In the genomic region with DNA sequence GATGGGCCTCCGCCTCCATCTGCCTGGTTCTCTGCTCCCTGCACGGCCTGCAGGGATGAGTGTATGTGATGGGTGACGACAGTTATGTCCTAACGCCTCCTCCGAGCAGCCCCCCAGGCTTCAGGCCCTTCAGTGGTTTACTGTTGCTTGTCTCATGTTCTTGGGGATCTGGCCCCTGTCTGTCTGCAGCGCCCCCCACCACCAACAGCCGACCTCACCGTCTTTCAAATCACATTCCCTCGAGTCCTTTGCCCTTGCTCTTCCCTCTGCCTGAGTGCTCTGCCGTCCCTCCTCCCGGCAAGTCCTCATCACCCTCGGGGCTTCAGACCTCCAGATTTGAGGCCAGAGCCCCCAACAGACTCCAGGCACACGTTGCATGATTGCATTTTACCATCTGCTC, we compare ENCODE assay signal across 28 cellular contexts. TPM values are rescaled to one million over a fixed set of nuclear protein-coding genes. Genes with fewer than 3 reads are reported as not detected.
"Had no signal": no experiment of that assay in that cellular context is flagged by ENCODE, and none has a peak within 500 bp of the region (broad histone marks: within the 10 kb centered on the region; RNA-seq: fewer than 3 reads in every experiment).

No MANE protein-coding gene starts in this region.

- H3K27ac Mint-ChIP-seq: dendritic cell treated with granulocyte-macrophage colony-stimulating factor and Interleukin-4, amounts not matched to agents 40 ng/mL and 50 ng/mL, for 4 days; natural killer cell treated with Interleukin-12 subunit alpha and Interleukin-12 subunit beta and Interleukin-15 and Interleukin-18, amount 100 ng/mL, for 72 hours; progenitor cell of endocrine pancreas; stimulated activated naive CD8-positive, alpha-beta T cell treated with anti-CD3 and anti-CD28 coated beads, Interleukin-15, Interleukin-2, amounts not matched to agents 100 ng/mL and 50 ng/mL, for 24 hours had no signal

- H3K4me3 Mint-ChIP-seq: dendritic cell treated with granulocyte-macrophage colony-stimulating factor and Interleukin-4, amounts not matched to agents 40 ng/mL and 50 ng/mL, for 4 days; natural killer cell treated with Interleukin-12 subunit alpha and Interleukin-12 subunit beta and Interleukin-15 and Interleukin-18, amount 100 ng/mL, for 72 hours; neural crest cell; stimulated activated naive B cell treated with anti-CD40 and anti-IgM and Interleukin-4, amounts not matched to agents 10 μg/mL and 1 μg/mL and 100 μg/mL, for 72 hours; stimulated activated naive CD8-positive, alpha-beta T cell treated with anti-CD3 and anti-CD28 coated beads, Interleukin-15, Interleukin-2, amounts not matched to agents 100 ng/mL and 50 ng/mL, for 24 hours had no signal

- H3K27me3 Mint-ChIP-seq: dendritic cell treated with granulocyte-macrophage colony-stimulating factor and Interleukin-4, amounts not matched to agents 40 ng/mL and 50 ng/mL, for 4 days; natural killer cell treated with Interleukin-12 subunit alpha and Interleukin-12 subunit beta and Interleukin-15 and Interleukin-18, amount 100 ng/mL, for 72 hours; progenitor cell of endocrine pancreas; stimulated activated naive B cell treated with anti-CD40 and anti-IgM and Interleukin-4, amounts not matched to agents 10 μg/mL and 1 μg/mL and 100 μg/mL, for 72 hours; stimulated activated naive CD8-positive, alpha-beta T cell treated with anti-CD3 and anti-CD28 coated beads, Interleukin-15, Interleukin-2, amounts not matched to agents 100 ng/mL and 50 ng/mL, for 24 hours had no signal

- H3K27ac ChIP-seq: colonic mucosa, esophagus squamous epithelium, lower lobe of right lung, neutrophil, pancreas, thoracic aorta, tibial nerve, upper lobe of left lung, uterus had no signal

- DNase-seq: colonic mucosa; effector CD8-positive, alpha-beta T cell; erythroblast; esophagus squamous epithelium; head of caudate nucleus; left ventricle myocardium superior; lower lobe of right lung; pancreas; stimulated activated CD4-positive, alpha-beta T cell treated with anti-CD3 and anti-CD28 coated beads, Interleukin-4, amount 100 ng/mL, for 4 hours; stimulated activated naive B cell treated with anti-CD40 and anti-IgM and Interleukin-4, amounts not matched to agents 10 μg/mL and 1 μg/mL and 100 μg/mL, for 72 hours; uterus had no signal

- H3K4me1 Mint-ChIP-seq: neural crest cell had no signal

- ATAC-seq: left ventricle myocardium superior; lower lobe of right lung; natural killer cell treated with Interleukin-12 subunit alpha and Interleukin-12 subunit beta and Interleukin-15 and Interleukin-18, amount 100 ng/mL, for 72 hours; pancreas; sciatic nerve; stimulated activated naive B cell treated with anti-CD40 and anti-IgM and Interleukin-4, amounts not matched to agents 10 μg/mL and 1 μg/mL and 100 μg/mL, for 72 hours had no signal

- H3K4me1 ChIP-seq: colonic mucosa, esophagus squamous epithelium, lower lobe of right lung, pancreas, tibial nerve, upper lobe of left lung, uterus had no signal

- H3K36me3 ChIP-seq: uterus had no signal

- H3K27me3 ChIP-seq: colonic mucosa, esophagus squamous epithelium, neutrophil, pancreas, tibial nerve, upper lobe of left lung, uterus had no signal

- H3K9me3 ChIP-seq: colonic mucosa, esophagus squamous epithelium, lower lobe of right lung, neutrophil, pancreas, thoracic aorta, tibial nerve, upper lobe of left lung, uterus had no signal

- H3K4me2 ChIP-seq: smooth muscle cell had no signal

- H3K4me3 ChIP-seq: colonic mucosa, esophagus squamous epithelium, lower lobe of right lung, pancreas, smooth muscle cell, thoracic aorta, tibial nerve, upper lobe of left lung, uterus had no signal

- H3K9me3 Mint-ChIP-seq: dendritic cell treated with granulocyte-macrophage colony-stimulating factor and Interleukin-4, amounts not matched to agents 40 ng/mL and 50 ng/mL, for 4 days; natural killer cell treated with Interleukin-12 subunit alpha and Interleukin-12 subunit beta and Interleukin-15 and Interleukin-18, amount 100 ng/mL, for 72 hours; neural crest cell; stimulated activated naive B cell treated with anti-CD40 and anti-IgM and Interleukin-4, amounts not matched to agents 10 μg/mL and 1 μg/mL and 100 μg/mL, for 72 hours; stimulated activated naive CD8-positive, alpha-beta T cell treated with anti-CD3 and anti-CD28 coated beads, Interleukin-15, Interleukin-2, amounts not matched to agents 100 ng/mL and 50 ng/mL, for 24 hours had no signal

RNA-seq across cellular contexts. Expression of gene TMEM114, which starts 49.4 kb away (rescaled TPM):
- total RNA-seq: cerebellum; colonic mucosa; esophagus squamous epithelium; frontal cortex; left ventricle myocardium superior; lower lobe of right lung; mesenteric fat pad; mononuclear cell; natural killer cell treated with Interleukin-12 subunit alpha and Interleukin-12 subunit beta and Interleukin-15 and Interleukin-18, amount 100 ng/mL, for 72 hours; neural crest cell; omental fat pad; pancreas; sciatic nerve; smooth muscle cell; thoracic aorta; tibial nerve; upper lobe of left lung; uterus had no signal
- polyA plus RNA-seq: keratinocyte, pancreas, smooth muscle cell had no signal
